19 cellular contexts compared by ENCODE assay signal in the genomic region with DNA sequence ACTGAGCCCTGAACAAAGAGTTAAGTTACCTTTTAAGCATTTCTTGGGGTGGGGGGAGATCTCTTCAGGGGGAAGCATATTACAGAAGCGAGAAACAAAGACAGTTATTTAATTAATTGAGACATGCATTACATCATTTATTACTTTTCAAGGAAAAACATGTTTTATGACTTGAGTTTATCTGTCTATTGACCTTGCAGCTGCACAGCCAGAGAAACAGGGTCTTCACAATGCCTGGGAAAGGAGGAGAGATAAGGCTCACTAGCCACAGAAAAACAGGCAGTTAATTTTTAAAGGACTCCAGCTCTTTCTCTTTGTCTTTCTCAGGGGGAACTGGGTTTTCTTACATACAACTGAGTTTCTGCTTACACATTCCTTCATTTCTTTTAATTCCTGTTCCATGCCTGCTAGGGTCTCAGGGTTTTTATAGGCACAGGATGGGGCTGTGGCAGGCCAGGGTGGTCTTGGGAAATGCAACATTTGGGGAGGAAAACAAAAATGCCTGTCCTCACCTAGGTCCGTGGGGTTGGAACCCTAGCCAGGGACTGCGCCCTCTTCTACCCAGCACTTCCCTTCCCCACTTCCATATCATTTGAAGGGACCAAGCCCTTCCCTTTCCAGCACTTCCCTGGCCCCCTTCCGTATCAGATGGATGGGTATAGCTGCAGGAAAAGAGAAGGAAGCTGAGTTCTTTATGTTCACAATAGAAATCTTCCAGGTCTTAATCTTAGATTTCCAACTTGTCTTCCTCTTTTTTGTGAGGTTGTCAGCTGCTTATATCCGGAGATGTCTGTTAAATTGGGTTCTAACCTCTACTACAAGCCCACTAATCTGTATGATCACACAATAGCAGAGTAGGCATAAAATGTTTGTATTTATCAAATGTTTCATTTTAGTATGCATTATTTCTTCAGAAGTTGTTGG. TPM values are rescaled to one million over a fixed set of nuclear protein-coding genes. Genes with fewer than 3 reads are reported as not detected.
DNase-seq lines count a peak whose midpoint lies in the region; ATAC-seq and TF ChIP-seq lines count a peak whose summit lies in the region.
"Had no signal": no experiment of that assay in that cellular context is flagged by ENCODE, and none has a peak within 500 bp of the region (broad histone marks: within the 10 kb centered on the region; RNA-seq: fewer than 3 reads in every experiment).

No MANE protein-coding gene starts in this region.

- no peak overlapping the region for H2AFZ ChIP-seq in H9 (ENCODE audit: low read length)

- no peak overlapping the region for H3K4me3 ChIP-seq in naive thymus-derived CD4-positive, alpha-beta T cell (ENCODE audit: low read length)
- no peak overlapping the region for H3K4me3 ChIP-seq in left lung
- H3K4me3 ChIP-seq: transverse colon had no signal

- peaks cover 86% of the 10 kb centered on the region for H3K36me3 Mint-ChIP-seq in CD4-positive, alpha-beta T cell (ENCODE audit: low read depth)
- peaks cover 2 to 33% (median 21%) of the 10 kb centered on the region in 3 experiments; a peak in 5 of 7 replicates for H3K36me3 Mint-ChIP-seq in H9 (ENCODE audit: insufficient read depth in 1 of 3, low read depth in 3 of 3)
- H3K36me3 Mint-ChIP-seq in activated T-helper 17 cell treated with anti-CD3 and anti-CD28 coated beads, Interleukin-2, amount 50 U/mL, for 72 hours (ENCODE audit: low read depth) = peaks cover 95% of the 10 kb centered on the region
- peaks cover 10 to 57% (median 47%) of the 10 kb centered on the region in 5 donors for H3K36me3 Mint-ChIP-seq in naive thymus-derived CD4-positive, alpha-beta T cell

- H2BK120ac ChIP-seq in H9 (ENCODE audit: low read depth, low read length, poor library complexity, severe bottlenecking) = no peak overlapping the region

- no peak overlapping the region for H3T11ph ChIP-seq in H9 (ENCODE audit: low read length)

- peaks cover 35% of the 10 kb centered on the region for H3K4me1 Mint-ChIP-seq in CD4-positive, alpha-beta T cell (ENCODE audit: low read depth)
- peaks cover 16 to 18% of the 10 kb centered on the region in 2 experiments for H3K4me1 Mint-ChIP-seq in H9
- H3K4me1 Mint-ChIP-seq in activated T-helper 17 cell treated with anti-CD3 and anti-CD28 coated beads, Interleukin-2, amount 50 U/mL, for 72 hours = peaks cover 17% of the 10 kb centered on the region
- peaks cover 11 to 54% (median 42%) of the 10 kb centered on the region in 7 donors for H3K4me1 Mint-ChIP-seq in naive thymus-derived CD4-positive, alpha-beta T cell

- no peak overlapping the region for H3K14ac ChIP-seq in H9 (ENCODE audit: insufficient read depth, low read length)

- POLR2A ChIA-PET in CD4-positive, alpha-beta T cell (lab: Charles Lee) = no interaction called here
- POLR2A ChIA-PET in naive thymus-derived CD4-positive, alpha-beta T cell (lab: Charles Lee) = interaction anchor here (0.7 to 1.3 kb wide), 2 partner anchors 32 to 92 kb away, joined by 3 read pairs; no protein-coding TSS in a partner anchor
- POLR2A ChIA-PET in HEK293T (lab: Yijun Ruan, JAX) = no interaction called here

- no peaks in the 10 kb centered on the region for H3K27me3 Mint-ChIP-seq in CD4-positive, alpha-beta T cell
- H3K27me3 Mint-ChIP-seq in H9 (ENCODE audit: low read depth) = no peaks in the 10 kb centered on the region
- no peaks in the 10 kb centered on the region for H3K27me3 Mint-ChIP-seq in activated T-helper 17 cell treated with anti-CD3 and anti-CD28 coated beads, Interleukin-2, amount 50 U/mL, for 72 hours
- H3K27me3 Mint-ChIP-seq in naive thymus-derived CD4-positive, alpha-beta T cell = no peaks in the 10 kb centered on the region
- H3K27me3 Mint-ChIP-seq: activated CD8-positive, alpha-beta memory T cell treated with anti-CD3 and anti-CD28 coated beads, Interleukin-2, amount 10 ng/mL, durations not matched to agents 7 days and 5 days; stimulated activated naive B cell treated with anti-CD40 and anti-IgM and Interleukin-4, amounts not matched to agents 10 μg/mL and 1 μg/mL and 100 μg/mL, for 72 hours had no signal

- no peak overlapping the region for H3K9ac ChIP-seq in H9 (ENCODE audit: extremely low read depth, insufficient read length, low read length)

- no peak overlapping the region for H2BK15ac ChIP-seq in H9 (ENCODE audit: low read depth, low read length)

- no peak for DNase-seq in CD4-positive, alpha-beta T cell
- no peak for DNase-seq in H9
- DNase-seq in naive thymus-derived CD4-positive, alpha-beta T cell = no peak
- DNase-seq in T-helper 1 cell = no peak
- DNase-seq in HEK293T (ENCODE audit: extremely low spot score) = no peak
- DNase-seq in left lung = no peak
- DNase-seq: activated CD4-positive, CD25-positive, alpha-beta regulatory T cell; activated CD8-positive, alpha-beta memory T cell treated with anti-CD3 and anti-CD28 coated beads, Interleukin-2, amount 10 ng/mL, durations not matched to agents 7 days and 5 days; activated gamma-delta T cell; foreskin melanocyte; NCI-H1436 treated with DMSO at 0.1 percent for 48 hours; NCI-H2227 treated with DMSO at 0.1 percent for 48 hours; stimulated activated CD4-positive, alpha-beta T cell treated with anti-CD3 and anti-CD28 coated beads, Interleukin-12 subunit alpha, Interleukin-12 subunit beta, amount 100 ng/mL, for 4 hours; stimulated activated naive B cell treated with anti-CD40 and anti-IgM and Interleukin-4, amounts not matched to agents 10 μg/mL and 1 μg/mL and 100 μg/mL, for 72 hours; SW 1271; transverse colon had no signal

- intact Hi-C loops in CD4-positive, alpha-beta T cell (cut with DNase I, micrococcal nuclease) = no loop called here
- intact Hi-C loops in naive thymus-derived CD4-positive, alpha-beta T cell (cut with micrococcal nuclease) = no loop called here
- intact Hi-C loops in left lung (cut with DNase I) = no loop called here

- H3K23me2 ChIP-seq in H9 (ENCODE audit: insufficient read length, low read depth, low read length, poor library complexity, severe bottlenecking) = no peaks in the 10 kb centered on the region

- H2BK12ac ChIP-seq in H9 (ENCODE audit: insufficient read length, low read depth, low read length) = no peak overlapping the region

- no peak overlapping the region for H4K91ac ChIP-seq in H9 (ENCODE audit: insufficient read length, low read depth, low read length)

- no peaks in the 10 kb centered on the region for H3K27me3 ChIP-seq in CD4-positive, alpha-beta T cell (ENCODE audit: control insufficient read depth, insufficient read depth, low read length)
- no peaks in the 10 kb centered on the region for H3K27me3 ChIP-seq in H9 (ENCODE audit: insufficient read depth, low read length)
- H3K27me3 ChIP-seq in naive thymus-derived CD4-positive, alpha-beta T cell (ENCODE audit: control insufficient read depth in 2 of 2, insufficient read depth in 2 of 2, low read length in 2 of 2) = no peaks in the 10 kb centered on the region
- H3K27me3 ChIP-seq in left lung = no peaks in the 10 kb centered on the region
- H3K27me3 ChIP-seq: transverse colon had no signal

- H4K8ac ChIP-seq in H9 (replicated peaks; ENCODE audit: insufficient read length, low read depth, low read length) = no peak overlapping the region

- no peaks in the 10 kb centered on the region for H4K20me1 ChIP-seq in H9 (ENCODE audit: control insufficient read depth, insufficient read depth, insufficient read length)

- no peak overlapping the region for H3K4me3 Mint-ChIP-seq in CD4-positive, alpha-beta T cell
- no peak overlapping the region for H3K4me3 Mint-ChIP-seq in H9
- no peak overlapping the region for H3K4me3 Mint-ChIP-seq in activated T-helper 17 cell treated with anti-CD3 and anti-CD28 coated beads, Interleukin-2, amount 50 U/mL, for 72 hours
- H3K4me3 Mint-ChIP-seq in naive thymus-derived CD4-positive, alpha-beta T cell = no peak overlapping the region
- H3K4me3 Mint-ChIP-seq: activated CD8-positive, alpha-beta memory T cell treated with anti-CD3 and anti-CD28 coated beads, Interleukin-2, amount 10 ng/mL, durations not matched to agents 7 days and 5 days; stimulated activated naive B cell treated with anti-CD40 and anti-IgM and Interleukin-4, amounts not matched to agents 10 μg/mL and 1 μg/mL and 100 μg/mL, for 72 hours had no signal

- H4K5ac ChIP-seq in H9 (ENCODE audit: insufficient read length, low read depth, low read length) = no peak overlapping the region

- TF ChIP-seq CTCF in CD4-positive, alpha-beta T cell (IDR thresholded peaks at IDR 0.05) = no peak
- TF ChIP-seq CTCF in H9 (conservative IDR thresholded peaks at IDR 0.05) (no peak), left lung (IDR thresholded peaks at IDR 0.05) (no peak)

- H2AK5ac ChIP-seq in H9 (ENCODE audit: insufficient read length, low read length) = no peak overlapping the region

- no peak overlapping the region for H2BK5ac ChIP-seq in H9 (ENCODE audit: insufficient read length, low read length)

- no CpG with 5 or more reads among the region's 5 CpGs for WGBS in H9 (ENCODE audit: extremely low coverage, insufficient read length, low lambda C conversion rate)

- no peak overlapping the region for H3K23ac ChIP-seq in H9 (ENCODE audit: insufficient read length, low read depth, low read length)

- no peak overlapping the region for H3K27ac ChIP-seq in CD4-positive, alpha-beta T cell (ENCODE audit: low read depth, low read length)
- H3K27ac ChIP-seq in H9 (ENCODE audit: insufficient read length, low read depth, low read length) (no peak overlapping the region), left lung (no peak overlapping the region)
- H3K27ac ChIP-seq in naive thymus-derived CD4-positive, alpha-beta T cell (ENCODE audit: low read depth, low read length) = no peak overlapping the region
- H3K27ac ChIP-seq: epithelial cell of prostate, transverse colon had no signal

- no peak overlapping the region for H3K18ac ChIP-seq in H9 (ENCODE audit: insufficient read length, low read depth, low read length)

- H2BK20ac ChIP-seq in H9 (ENCODE audit: low read depth, low read length, poor library complexity, severe bottlenecking) = no peak overlapping the region

- H3K9me3 Mint-ChIP-seq in CD4-positive, alpha-beta T cell = peaks cover 3% of the 10 kb centered on the region
- H3K9me3 Mint-ChIP-seq in H9 = no peaks in the 10 kb centered on the region
- no peaks in the 10 kb centered on the region for H3K9me3 Mint-ChIP-seq in activated T-helper 17 cell treated with anti-CD3 and anti-CD28 coated beads, Interleukin-2, amount 50 U/mL, for 72 hours
- H3K9me3 Mint-ChIP-seq in naive thymus-derived CD4-positive, alpha-beta T cell = peaks cover 0 to 4% (median 0%) of the 10 kb centered on the region in 11 donors

- H3K4me2 ChIP-seq in H9 (ENCODE audit: insufficient read depth, insufficient read length, low read length) = no peak overlapping the region

- CTCF ChIA-PET in CD4-positive, alpha-beta T cell (lab: Charles Lee) = no interaction called here
- CTCF ChIA-PET in naive thymus-derived CD4-positive, alpha-beta T cell (lab: Charles Lee) = interaction anchor here (1.4 to 1.5 kb wide), 2 partner anchors 17 to 26 kb away, joined by 3 to 4 read pairs; no protein-coding TSS in a partner anchor
- CTCF ChIA-PET in HEK293T (lab: Yijun Ruan, JAX) = no interaction called here

- H3K4ac ChIP-seq in H9 (ENCODE audit: low read depth, low read length) = no peak overlapping the region

- no peak for ATAC-seq in CD4-positive, alpha-beta T cell (ENCODE audit: poor library complexity)
- ATAC-seq in activated T-helper 17 cell treated with anti-CD3 and anti-CD28 coated beads, Interleukin-2, amount 50 U/mL, for 72 hours (replicated peaks) = no peak
- ATAC-seq in naive thymus-derived CD4-positive, alpha-beta T cell = no peak
- ATAC-seq in GM18907 (IDR thresholded peaks at IDR 0.05; ENCODE audit: unreplicated experiment) = no peak
- ATAC-seq in left lung = no peak
- ATAC-seq: activated CD8-positive, alpha-beta memory T cell treated with anti-CD3 and anti-CD28 coated beads, Interleukin-2, amount 10 ng/mL, durations not matched to agents 7 days and 5 days; stimulated activated naive B cell treated with anti-CD40 and anti-IgM and Interleukin-4, amounts not matched to agents 10 μg/mL and 1 μg/mL and 100 μg/mL, for 72 hours had no signal

- H3K4me1 ChIP-seq in H9 (ENCODE audit: insufficient read depth, low read length) = no peaks in the 10 kb centered on the region
- peaks cover 0 to 11% of the 10 kb centered on the region in 2 donors for H3K4me1 ChIP-seq in naive thymus-derived CD4-positive, alpha-beta T cell (ENCODE audit: control insufficient read depth in 2 of 2, insufficient read depth in 2 of 2, low read length in 2 of 2)
- peaks cover 0 to 4% of the 10 kb centered on the region in 2 donors for H3K4me1 ChIP-seq in left lung

- no peaks in the 10 kb centered on the region for H3K79me1 ChIP-seq in H9 (ENCODE audit: insufficient read depth, low read depth, low read length, poor library complexity, severe bottlenecking)

- H3K56ac ChIP-seq in H9 (ENCODE audit: insufficient read length, low read depth, low read length) = no peak overlapping the region

- no peaks in the 10 kb centered on the region for H3K79me2 ChIP-seq in H9 (ENCODE audit: insufficient read depth, low read length)

- no peaks in the 10 kb centered on the region for H3K9me3 ChIP-seq in CD4-positive, alpha-beta T cell (ENCODE audit: control insufficient read depth, low read length)
- no peaks in the 10 kb centered on the region for H3K9me3 ChIP-seq in H9 (ENCODE audit: control insufficient read depth, low read depth, low read length)
- H3K9me3 ChIP-seq in naive thymus-derived CD4-positive, alpha-beta T cell (ENCODE audit: control insufficient read depth in 2 of 3, low read length in 3 of 3) = no peaks in the 10 kb centered on the region
- H3K9me3 ChIP-seq in left lung = no peaks in the 10 kb centered on the region
- H3K9me3 ChIP-seq: transverse colon had no signal

- peak overlapping the region; percentile 72 for H3K27ac Mint-ChIP-seq in CD4-positive, alpha-beta T cell
- H3K27ac Mint-ChIP-seq in H9 = peak overlapping the region in 2 of 3 experiments; percentile 5 to 30; a peak in 4 of 7 replicates
- peak overlapping the region; percentile 19 for H3K27ac Mint-ChIP-seq in activated T-helper 17 cell treated with anti-CD3 and anti-CD28 coated beads, Interleukin-2, amount 50 U/mL, for 72 hours
- H3K27ac Mint-ChIP-seq in naive thymus-derived CD4-positive, alpha-beta T cell = peak overlapping the region in 8 of 9 donors; percentile 5 to 79 (median 52)
- H3K27ac Mint-ChIP-seq: activated CD8-positive, alpha-beta memory T cell treated with anti-CD3 and anti-CD28 coated beads, Interleukin-2, amount 10 ng/mL, durations not matched to agents 7 days and 5 days; stimulated activated naive B cell treated with anti-CD40 and anti-IgM and Interleukin-4, amounts not matched to agents 10 μg/mL and 1 μg/mL and 100 μg/mL, for 72 hours had no signal

- peaks cover 0 to 37% (median 5%) of the 10 kb centered on the region in 3 experiments for H3K36me3 ChIP-seq in naive thymus-derived CD4-positive, alpha-beta T cell (ENCODE audit: control insufficient read depth in 2 of 3, insufficient read depth in 3 of 3, low read length in 3 of 3)
- peaks cover 0 to 70% of the 10 kb centered on the region in 2 donors for H3K36me3 ChIP-seq in left lung

RNA-seq across cellular contexts. Expression of a gene that starts 38.3 kb away (rescaled TPM):
- total RNA-seq in CD4-positive, alpha-beta T cell = 100 to 1,000 TPM; 107 to 109 TPM
- total RNA-seq in H9 (2021) (28.2 and 29.1 TPM in 2 replicates), left lung (10 to 100 TPM; 37.2 to 42.9 TPM)
- 10 to 100 TPM; 27.3 to 60.9 TPM for total RNA-seq in activated T-helper 17 cell treated with anti-CD3 and anti-CD28 coated beads, Interleukin-2, amount 50 U/mL, for 72 hours
- 100 to 1,000 TPM in 1 of 5 experiments, 10 to 100 TPM in 4; 37.5 to 103 (median 72.0) TPM for total RNA-seq in naive thymus-derived CD4-positive, alpha-beta T cell
- 10 to 100 TPM; 35.2 to 42.8 TPM for polyA plus RNA-seq in naive thymus-derived CD4-positive, alpha-beta T cell

Comparison
In these comparisons a context has a peak if more than half of its experiments do, and no peak if none do; other contexts are left out.
1. H3K27ac Mint-ChIP-seq: peak in every context shown above with its lines; median percentile 72 in CD4-positive, alpha-beta T cell; 52 in naive thymus-derived CD4-positive, alpha-beta T cell; 19 in activated T-helper 17 cell treated with anti-CD3 and anti-CD28 coated beads, Interleukin-2, amount 50 U/mL, for 72 hours; 18 in H9.